Comparison of ENCODE assay signal across 12 cellular contexts in genomic region chr13:95643009-95643408, GRCh38. TPM values are rescaled to one million over a fixed set of nuclear protein-coding genes. Genes with fewer than 3 reads are reported as not detected.
DNase-seq lines count a peak whose midpoint lies in the region; ATAC-seq and TF ChIP-seq lines count a peak whose summit lies in the region.
"Had no signal": no experiment of that assay in that cellular context is flagged by ENCODE, and none has a peak within 500 bp of the region (broad histone marks: within the 10 kb centered on the region; RNA-seq: fewer than 3 reads in every experiment).

No MANE protein-coding gene starts in this region.

- peak overlapping the region; percentile 73 for H3K4me3 ChIP-seq in WI38 (ENCODE audit: low read depth, low read length)
- peak overlapping the region; percentile 76 for H3K4me3 ChIP-seq in fibroblast of the aortic adventitia (ENCODE audit: low read depth, low read length)

- peaks cover 18% of the 10 kb centered on the region for H3K4me1 Mint-ChIP-seq in progenitor cell of endocrine pancreas (ENCODE audit: low read depth)

- no peak for ATAC-seq in GM18519 (IDR thresholded peaks at IDR 0.05; ENCODE audit: low FRiP score, unreplicated experiment)
- ATAC-seq: PC-3 had no signal

- peak; percentile 26 for DNase-seq in ELR (ENCODE audit: low read depth)
- DNase-seq in fibroblast of the aortic adventitia (ENCODE audit: low read depth): no peak
- DNase-seq in progenitor cell of endocrine pancreas (ENCODE audit: low spot score, unreplicated experiment): no peak
- DNase-seq in GM19238 (ENCODE audit: insufficient read length, low spot score): no peak
- no peak for DNase-seq in amniotic stem cell (lab: John Stamatoyannopoulos, UW)
- no peak for DNase-seq in SHP77 (lab: John Stamatoyannopoulos, UW)
- DNase-seq: activated CD4-positive, alpha-beta T cell treated with anti-CD3 and anti-CD28 coated beads for 1 hour; PC-3 had no signal

- H3K27me3 Mint-ChIP-seq in progenitor cell of endocrine pancreas: no peaks in the 10 kb centered on the region

- H3K4me3 Mint-ChIP-seq in progenitor cell of endocrine pancreas (ENCODE audit: low read depth): peak overlapping the region; percentile 90

- TF ChIP-seq CTCF in WI38 (IDR thresholded peaks at IDR 0.05; ENCODE audit: low read depth, low read length) (no peak), fibroblast of the aortic adventitia (IDR thresholded peaks at IDR 0.05; ENCODE audit: insufficient read depth, low read length) (no peak), progenitor cell of endocrine pancreas (IDR thresholded peaks at IDR 0.05; ENCODE audit: unreplicated experiment) (no peak)

- no peak overlapping the region for H3K27ac Mint-ChIP-seq in progenitor cell of endocrine pancreas
- H3K27ac Mint-ChIP-seq: activated naive CD4-positive, alpha-beta T cell treated with anti-CD3 and anti-CD28 coated beads, Interleukin-2, amount 50 U/mL, for 24 hours had no signal

- peaks cover 10% of the 10 kb centered on the region for H3K36me3 Mint-ChIP-seq in progenitor cell of endocrine pancreas (ENCODE audit: insufficient read depth)

- no peaks in the 10 kb centered on the region for H3K9me3 Mint-ChIP-seq in progenitor cell of endocrine pancreas (ENCODE audit: low read depth)
- H3K9me3 Mint-ChIP-seq: activated naive CD4-positive, alpha-beta T cell treated with anti-CD3 and anti-CD28 coated beads, Interleukin-2, amount 50 U/mL, for 24 hours had no signal

RNA-seq across cellular contexts. Expression of gene DZIP1, which starts 1.5 kb away (rescaled TPM):
- total RNA-seq in fibroblast of the aortic adventitia (ENCODE audit: low replicate concordance) (20.1 and 37.3 TPM in 2 replicates), progenitor cell of endocrine pancreas (35.4 and 40.1 TPM in 2 replicates)
- total RNA-seq: mononuclear cell had no signal

RNA-seq across cellular contexts. Expression of gene DNAJC3, which starts 33.9 kb away (rescaled TPM):
- total RNA-seq in fibroblast of the aortic adventitia (ENCODE audit: low replicate concordance) (64.1 and 65.8 TPM in 2 replicates), progenitor cell of endocrine pancreas (30.9 and 31.7 TPM in 2 replicates)
